1 cellular context compared by ENCODE assay signal in genomic region chr3:43528498-43529099, GRCh38.
TF ChIP-seq lines count a peak whose summit lies in the region.

No MANE protein-coding gene starts in this region.

TF ChIP-seq in HEK293, 187 proteins besides CTCF, POLR2A, EP300 and RAD21 (continued from another document):
- TF ChIP-seq ZBTB49 (tag by site-specific recombination; IDR thresholded peaks at IDR 0.05; ENCODE audit: low read depth) (no peak), ZNF580 (tag by site-specific recombination; IDR thresholded peaks at IDR 0.05) (no peak), ZNF707 (tag by site-specific recombination; IDR thresholded peaks at IDR 0.05) (0 out of 2 replicates have a peak, but pooled peaks have one; percentile 47)
